In the genomic region with DNA sequence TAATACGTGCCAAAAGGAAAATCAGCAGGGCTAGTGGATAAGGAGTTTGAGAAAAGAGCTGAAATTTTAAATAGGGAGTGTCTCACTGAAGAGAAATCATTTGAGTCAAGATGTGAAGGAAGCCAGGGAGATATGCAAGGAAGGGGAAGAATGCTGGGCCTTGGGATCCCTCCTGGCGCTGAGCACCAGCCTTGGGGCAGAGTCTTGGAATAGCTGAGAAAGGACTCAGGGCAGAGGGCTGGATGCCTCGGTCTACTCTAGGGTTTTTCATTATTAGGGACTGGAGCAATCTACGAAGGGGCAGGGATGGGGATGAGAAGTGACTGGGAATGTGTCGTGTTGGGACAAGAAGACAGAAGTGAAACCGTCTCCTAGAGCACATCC, we compare ENCODE assay signal across 8 cellular contexts. TPM values are rescaled to one million over a fixed set of nuclear protein-coding genes. Genes with fewer than 3 reads are reported as not detected.
DNase-seq lines count a peak whose midpoint lies in the region; ATAC-seq, FAIRE-seq and TF ChIP-seq lines count a peak whose summit lies in the region.

No MANE protein-coding gene starts in this region.

- H3K27ac Mint-ChIP-seq in activated naive CD4-positive, alpha-beta T cell treated with anti-CD3 and anti-CD28 coated beads, Interleukin-2, amount 10 ng/mL, durations not matched to agents 7 days and 5 days: peak overlapping the region; percentile 88

- H3K4me3 Mint-ChIP-seq in activated naive CD4-positive, alpha-beta T cell treated with anti-CD3 and anti-CD28 coated beads, Interleukin-2, amount 10 ng/mL, durations not matched to agents 7 days and 5 days: peak overlapping the region; percentile 93

- no peak for TF ChIP-seq EP300 in GM12878 (IDR thresholded peaks at IDR 0.05; ENCODE audit: borderline replicate concordance in 1 of 2, control insufficient read depth in 1 of 2, low read depth in 2 of 2, low read length in 2 of 2)
- no peak for TF ChIP-seq EP300 in upper lobe of left lung (IDR thresholded peaks at IDR 0.05)

- H4K20me1 ChIP-seq in GM12878 (ENCODE audit: control insufficient read depth, insufficient read depth): no peaks in the 10 kb centered on the region

- no peak for DNase-seq in activated naive CD4-positive, alpha-beta T cell treated with anti-CD3 and anti-CD28 coated beads, Interleukin-2, amount 10 ng/mL, durations not matched to agents 7 days and 5 days
- DNase-seq in activated naive CD4-positive, alpha-beta T cell treated with Interleukin-2 at 50 U/mL for 16 hours: no peak
- DNase-seq in GM12878 (ENCODE audit: low read depth, low spot score) (no peak), lung (ENCODE audit: low spot score) (no peak), upper lobe of left lung (no peak), NCI-H2227 (lab: John Stamatoyannopoulos, UW; ENCODE audit: unreplicated experiment) (no peak)
- DNase-seq in activated CD4-positive, CD25-positive, alpha-beta regulatory T cell (lab: John Stamatoyannopoulos, UW): no peak

- RAD21 ChIA-PET in GM12878 (lab: Charles Lee; ENCODE audit: unreplicated experiment): no interaction called here

- no peaks in the 10 kb centered on the region for H3K27me3 Mint-ChIP-seq in activated naive CD4-positive, alpha-beta T cell treated with anti-CD3 and anti-CD28 coated beads, Interleukin-2, amount 10 ng/mL, durations not matched to agents 7 days and 5 days

- no peak for FAIRE-seq in GM12878 (lab: Jason Lieb, UNC)

- H3K4me1 Mint-ChIP-seq in activated naive CD4-positive, alpha-beta T cell treated with anti-CD3 and anti-CD28 coated beads, Interleukin-2, amount 10 ng/mL, durations not matched to agents 7 days and 5 days: peaks cover 56% of the 10 kb centered on the region

- H3K9ac ChIP-seq in GM12878 (ENCODE audit: control insufficient read depth, insufficient read depth, low read length): peak overlapping the region; percentile 83

- in situ Hi-C loops in GM12878 (cut with MboI): no loop called here

- no peaks in the 10 kb centered on the region for H3K9me3 ChIP-seq in GM12878 (replicated peaks; ENCODE audit: control insufficient read depth, insufficient read depth, low read length)
- H3K9me3 ChIP-seq in lung (ENCODE audit: control insufficient read depth in 2 of 2, insufficient read depth in 1 of 2, low read length in 1 of 2): no peaks in the 10 kb centered on the region
- H3K9me3 ChIP-seq in upper lobe of left lung: no peaks in the 10 kb centered on the region

- intact Hi-C loops in GM12878 (cut with micrococcal nuclease; ENCODE audit: unreplicated experiment): loop anchor here (10.0 kb wide), 1 partner anchor 464 kb away; no protein-coding TSS in a partner anchor

- TF ChIP-seq POLR2A in GM12878 (IDR thresholded peaks at IDR 0.05; ENCODE audit: low read depth, low read length) (no peak), upper lobe of left lung (IDR thresholded peaks at IDR 0.05) (no peak)

- H3K27me3 ChIP-seq in GM12878 (replicated peaks in 1 of 2; ENCODE audit: control insufficient read depth in 2 of 2, insufficient read depth in 2 of 2, low read length in 1 of 2): no peaks in the 10 kb centered on the region
- no peaks in the 10 kb centered on the region for H3K27me3 ChIP-seq in lung (ENCODE audit: control insufficient read depth, insufficient read depth)
- H3K27me3 ChIP-seq in upper lobe of left lung: no peaks in the 10 kb centered on the region

- H3K4me3 ChIP-seq in GM12878 (peak overlapping the region; percentile 83), lung (peak overlapping the region; percentile 49), upper lobe of left lung (peak overlapping the region; percentile 19 to 80 (median 66))

- H3K4me1 ChIP-seq in GM12878 (ENCODE audit: control insufficient read depth, insufficient read depth, low read length) (no peaks in the 10 kb centered on the region; the same call in none of the 2 replicates), lung (ENCODE audit: control insufficient read depth in 2 of 2, insufficient read depth in 2 of 2, low read length in 2 of 2) (peaks cover 0 to 2% of the 10 kb centered on the region in 2 donors), upper lobe of left lung (peaks cover 0 to 17% (median 9%) of the 10 kb centered on the region in 4 donors)

- no peak for TF ChIP-seq RAD21 in GM12878 (IDR thresholded peaks at IDR 0.05; ENCODE audit: insufficient read depth, low read depth, low read length)

- SMC1A ChIA-PET in GM12878 (lab: Charles Lee; ENCODE audit: uncharacterized antibody, unreplicated experiment): interaction anchor here (1.2 to 1.5 kb wide), 2 partner anchors 9 to 274 kb away, joined by 3 to 4 read pairs; no protein-coding TSS in a partner anchor

- peaks cover 2 to 6% of the 10 kb centered on the region in 2 experiments; a peak in 3 of 4 replicates for H3K36me3 ChIP-seq in GM12878 (ENCODE audit: control insufficient read depth in 2 of 2, insufficient read depth in 2 of 2, low read length in 1 of 2)
- no peaks in the 10 kb centered on the region for H3K36me3 ChIP-seq in lung (ENCODE audit: control insufficient read depth in 2 of 2, insufficient read depth in 2 of 2, low read length in 2 of 2)
- no peaks in the 10 kb centered on the region for H3K36me3 ChIP-seq in upper lobe of left lung

- no peak for ATAC-seq in GM12878
- ATAC-seq in lung (ENCODE audit: insufficient read depth, low FRiP score): no peak
- ATAC-seq in upper lobe of left lung (ENCODE audit: low FRiP score in 2 of 2): peak in 1 of 2 donors; percentile 12
- ATAC-seq in GM19023 (IDR thresholded peaks at IDR 0.05; ENCODE audit: unreplicated experiment): no peak

- peaks cover 36% of the 10 kb centered on the region for H3K36me3 Mint-ChIP-seq in activated naive CD4-positive, alpha-beta T cell treated with anti-CD3 and anti-CD28 coated beads, Interleukin-2, amount 10 ng/mL, durations not matched to agents 7 days and 5 days

- BruUV-seq in GM12878 (replicated peaks; lab: Mats Ljungman, UMichigan): TSS peak; percentile 59

- H3K4me2 ChIP-seq in GM12878 (ENCODE audit: control insufficient read depth, insufficient read depth): peak overlapping the region; percentile 73

- peak overlapping the region; percentile 87 for H2AFZ ChIP-seq in GM12878 (ENCODE audit: control insufficient read depth, low read depth, low read length)

- WGBS in GM12878 (ENCODE audit: insufficient coverage, insufficient replicate concordance, low lambda C conversion rate, missing lambda C conversion rate): 16% methylated on average over 6 of the region's 6 CpGs
- WGBS in lung, 2 donors: 10 to 18% methylated on average over 6 of the region's 6 CpGs
- WGBS in upper lobe of left lung, 2 donors: 10 to 14% methylated on average over 6 of the region's 6 CpGs

- H3K9me3 Mint-ChIP-seq in activated naive CD4-positive, alpha-beta T cell treated with anti-CD3 and anti-CD28 coated beads, Interleukin-2, amount 10 ng/mL, durations not matched to agents 7 days and 5 days: no peaks in the 10 kb centered on the region

- TF ChIP-seq CTCF in GM12878 (IDR thresholded peaks at IDR 0.05 in 2 of 3, conservative IDR thresholded peaks at IDR 0.05 in 1 of 3; ENCODE audit: control insufficient read depth in 2 of 3, extremely low read depth in 1 of 3, insufficient read depth in 1 of 3, low read depth in 3 of 3, low read length in 3 of 3): no peak
- no peak for TF ChIP-seq CTCF in lung (IDR thresholded peaks at IDR 0.05; ENCODE audit: control extremely low read depth, extremely low read depth)
- no peak for TF ChIP-seq CTCF in upper lobe of left lung (IDR thresholded peaks at IDR 0.05)

- POLR2A ChIA-PET in GM12878 (lab: Charles Lee): no interaction called here

- H3K27ac ChIP-seq in GM12878 (ENCODE audit: control insufficient read depth, insufficient read depth) (peak overlapping the region; percentile 75), lung (ENCODE audit: low read depth in 1 of 2, low read length in 1 of 2) (no peak overlapping the region), upper lobe of left lung (peak overlapping the region in 2 of 4 donors; percentile 46 to 47)

- H3K79me2 ChIP-seq in GM12878 (ENCODE audit: control insufficient read depth, insufficient read depth, low read length): peaks cover 27% of the 10 kb centered on the region

- CTCF ChIA-PET in activated naive CD4-positive, alpha-beta T cell treated with anti-CD3 and anti-CD28 coated beads, Interleukin-2, amount 10 ng/mL, durations not matched to agents 7 days and 5 days (lab: Charles Lee): no interaction called here
- CTCF ChIA-PET in GM12878 (lab: Yijun Ruan, JAX): interaction anchor here (1.2 kb wide), 1 partner anchor 11 kb away, joined by 5 read pairs; no protein-coding TSS in a partner anchor

TF ChIP-seq in GM12878, 131 proteins besides CTCF, POLR2A, EP300 and RAD21 (continues in another document):
- TF ChIP-seq CREB1 (IDR thresholded peaks at IDR 0.05; ENCODE audit: low read depth): no peak
- no peak for TF ChIP-seq TCF12 (IDR thresholded peaks at IDR 0.05; ENCODE audit: low read depth, low read length)

RNA-seq across cellular contexts. Expression of a gene that starts 0.5 kb away (rescaled TPM):
- total RNA-seq in GM12878 (2013; cell fraction: nucleolus; rRNA removed): 23.7 and 23.9 TPM in 2 replicates
- total RNA-seq in GM12878 (2014; rRNA removed) (133 and 137 TPM in 2 replicates), GM12878 (2014; rRNA removed; fragmentation: Illumina TruSeq; extraction: Trizol) (123 and 126 TPM in 2 replicates), GM12878 (2021) (96.9 and 98.7 TPM in 2 replicates), lung (1 to 10 TPM; 6.7 to 9.0 TPM), upper lobe of left lung (1 to 10 TPM; 2.1 to 9.0 (median 5.9) TPM)
- 56.0 TPM for polyA plus RNA-seq in GM12878 (2011; ENCODE audit: low read depth)
- polyA plus RNA-seq in GM12878 (2011; rRNA removed) (110 and 117 TPM in 2 replicates), GM12878 (2014; fragmentation: Illumina TruSeq; extraction: Trizol) (152 and 162 TPM in 2 replicates), GM12878 (2014; fragmentation: Nextera tagmentation; extraction: Ambion mirVana) (100 to 1,000 TPM; 129 to 151 TPM), GM12878 (2014; rRNA removed) (142 and 152 TPM in 2 replicates), GM12878 (2016; fragmentation: Nextera tagmentation; extraction: Ambion mirVana) (100 to 1,000 TPM; 290 to 324 TPM), lung (10 to 100 TPM in 1 of 2 donors, 1 to 10 TPM in 1; 4.2 to 11.4 TPM)
- polyA plus RNA-seq in GM12878 (2011; cell fraction: cytosol; rRNA removed): 88.0 and 120 TPM in 2 replicates
- 155 and 159 TPM in 2 replicates for polyA plus RNA-seq in GM12878 (2011; cell fraction: nucleus; rRNA removed)
- polyA plus RNA-seq in GM12878 (2012): 65.0 and 69.0 TPM in 2 replicates
- polyA minus RNA-seq in GM12878 (2011; rRNA and poly(A)+ RNA removed): 55.3 and 65.0 TPM in 2 replicates
- polyA minus RNA-seq in GM12878 (2011; cell fraction: cytosol; rRNA and poly(A)+ RNA removed): 18.7 and 19.8 TPM in 2 replicates
- polyA minus RNA-seq in GM12878 (2011; cell fraction: nucleus; rRNA and poly(A)+ RNA removed): 48.0 and 60.6 TPM in 2 replicates
